22 cellular contexts compared by ENCODE assay signal in the genomic region with DNA sequence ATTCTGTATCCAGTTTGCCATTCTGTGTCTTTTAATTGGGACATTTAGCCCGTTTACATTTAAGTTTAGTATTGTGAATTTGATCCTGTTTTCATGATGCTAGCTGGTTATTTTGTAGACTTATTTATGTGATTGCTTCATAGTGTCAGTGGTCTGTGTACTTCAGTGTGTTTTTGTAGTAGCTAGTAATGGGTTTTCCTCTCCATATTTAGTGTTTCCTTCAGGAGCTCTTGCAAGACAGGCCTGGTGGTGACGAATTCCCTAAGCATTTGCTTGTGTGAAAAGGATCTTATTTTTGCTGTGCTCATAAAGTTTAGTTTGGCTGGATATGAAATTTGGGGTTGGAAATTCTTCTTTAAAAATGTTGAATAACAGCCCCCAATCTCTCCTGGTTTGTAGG.
"Had no signal": no experiment of that assay in that cellular context is flagged by ENCODE, and none has a peak within 500 bp of the region (broad histone marks: within the 10 kb centered on the region; RNA-seq: fewer than 3 reads in every experiment).

No MANE protein-coding gene starts in this region.

- H3K4me1 ChIP-seq: adrenal gland, body of pancreas, esophagus muscularis mucosa, left ventricle myocardium inferior, stomach had no signal

- H3K27me3 Mint-ChIP-seq: T-helper 17 cell had no signal

- H3K27me3 ChIP-seq: adrenal gland, body of pancreas, esophagus muscularis mucosa, neutrophil, stomach had no signal

- H3K27ac ChIP-seq: adrenal gland, body of pancreas, esophagus muscularis mucosa, left ventricle myocardium inferior, neutrophil, stomach, thoracic aorta had no signal

- H3K27ac Mint-ChIP-seq: activated CD8-positive, alpha-beta T cell treated with anti-CD3 and anti-CD28 coated beads for 36 hours; activated naive CD4-positive, alpha-beta T cell treated with anti-CD3 and anti-CD28 coated beads, Interleukin-2, amount 50 U/mL, for 24 hours; naive thymus-derived CD8-positive, alpha-beta T cell; T-helper 17 cell had no signal

- H3K4me3 Mint-ChIP-seq: activated CD8-positive, alpha-beta T cell treated with anti-CD3 and anti-CD28 coated beads for 36 hours; activated naive CD4-positive, alpha-beta T cell treated with anti-CD3 and anti-CD28 coated beads, Interleukin-2, amount 50 U/mL, for 24 hours; naive thymus-derived CD8-positive, alpha-beta T cell; T-helper 17 cell had no signal

- H3K36me3 ChIP-seq: adrenal gland, esophagus muscularis mucosa, left ventricle myocardium inferior, neutrophil, stomach, thoracic aorta had no signal

- H3K9me3 ChIP-seq: adrenal gland, body of pancreas, esophagus muscularis mucosa, mucosa of descending colon, neutrophil, thoracic aorta had no signal

- H3K4me3 ChIP-seq: adrenal gland, body of pancreas, esophagus muscularis mucosa, left ventricle myocardium inferior, mucosa of descending colon, stomach, thoracic aorta had no signal

- DNase-seq: activated CD4-positive, alpha-beta T cell treated with anti-CD3 and anti-CD28 coated beads for 4 hours; activated CD8-positive, alpha-beta T cell treated with anti-CD3 and anti-CD28 coated beads for 36 hours; activated effector memory CD4-positive, alpha-beta T cell treated with anti-CD3 and anti-CD28 coated beads, Interleukin-2, amount 50 U/mL, for 16 hours; activated T-cell treated with anti-CD3 and anti-CD28 coated beads, Interleukin-2, amount 50 U/mL, for 48 hours; adrenal gland; body of pancreas; central memory CD4-positive, alpha-beta T cell; cortex of kidney; effector CD4-positive, alpha-beta T cell; hippocampal formation; kidney; left ventricle myocardium inferior; mucosa of descending colon; naive thymus-derived CD8-positive, alpha-beta T cell; stimulated activated CD4-positive, alpha-beta T cell treated with anti-CD3 and anti-CD28 coated beads, Interleukin-12 subunit alpha, Interleukin-12 subunit beta, amount 100 ng/mL, for 4 hours; stimulated activated CD4-positive, alpha-beta T cell treated with anti-CD3 and anti-CD28 coated beads, Interleukin-2, amount 100 ng/mL, for 24 hours; stomach; T-helper 17 cell had no signal

- H3K4me1 Mint-ChIP-seq: activated naive CD4-positive, alpha-beta T cell treated with anti-CD3 and anti-CD28 coated beads, Interleukin-2, amount 50 U/mL, for 24 hours; naive thymus-derived CD8-positive, alpha-beta T cell; T-helper 17 cell had no signal
